Comparison of ENCODE assay signal across 12 cellular contexts in the genomic region with DNA sequence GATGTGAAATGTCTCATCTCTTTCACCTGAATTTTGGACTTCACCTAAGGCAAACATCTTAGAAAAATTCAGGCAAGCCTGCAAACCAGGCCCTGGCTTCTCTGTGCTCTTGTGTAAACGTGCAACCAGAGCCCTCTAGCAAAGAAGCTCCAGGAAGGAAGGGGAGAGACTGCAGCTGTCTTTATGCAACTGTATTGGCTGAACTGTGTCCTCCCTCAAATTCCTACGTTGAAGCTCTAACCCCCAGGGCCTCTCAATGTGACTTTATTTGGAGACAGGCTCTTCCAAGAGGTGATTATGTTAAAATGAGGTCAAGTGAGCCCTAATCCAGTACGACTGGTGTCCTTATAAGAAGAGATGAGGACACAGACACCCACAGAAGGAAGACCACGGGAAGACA.
DNase-seq lines count a peak whose midpoint lies in the region; ATAC-seq and TF ChIP-seq lines count a peak whose summit lies in the region.
"Had no signal": no experiment of that assay in that cellular context is flagged by ENCODE, and none has a peak within 500 bp of the region (broad histone marks: within the 10 kb centered on the region; RNA-seq: fewer than 3 reads in every experiment).

No MANE protein-coding gene starts in this region.

- DNase-seq in activated naive CD8-positive, alpha-beta T cell treated with anti-CD3 and anti-CD28 coated beads, Interleukin-2, amount 50 U/mL, for 24 hours = no peak
- DNase-seq in central memory CD8-positive, alpha-beta T cell (ENCODE audit: low spot score in 2 of 2) = no peak
- no peak for DNase-seq in mesothelial cell of epicardium (ENCODE audit: low spot score in 2 of 2, unreplicated experiment in 2 of 2)
- no peak for DNase-seq in type B pancreatic cell (ENCODE audit: extremely low spot score, unreplicated experiment)
- DNase-seq in stimulated activated naive CD8-positive, alpha-beta T cell treated with anti-CD3 and anti-CD28 coated beads, Interleukin-15, amount 100 ng/mL, for 72 hours = no peak
- DNase-seq: H7, hypothalamus, NCI-H774 had no signal

- H3K4me1 Mint-ChIP-seq in activated naive CD8-positive, alpha-beta T cell (ENCODE audit: low read depth) = peaks cover 60% of the 10 kb centered on the region
- peaks cover 51% of the 10 kb centered on the region for H3K4me1 Mint-ChIP-seq in activated naive CD8-positive, alpha-beta T cell treated with anti-CD3 and anti-CD28 coated beads, Interleukin-2, amount 50 U/mL, for 24 hours
- H3K4me1 Mint-ChIP-seq in central memory CD8-positive, alpha-beta T cell = peaks cover 58% of the 10 kb centered on the region
- H3K4me1 Mint-ChIP-seq in mesothelial cell of epicardium (peaks cover 74% of the 10 kb centered on the region), type B pancreatic cell (ENCODE audit: unreplicated experiment) (peaks cover 64% of the 10 kb centered on the region)
- peaks cover 78% of the 10 kb centered on the region for H3K4me1 Mint-ChIP-seq in stimulated activated naive CD8-positive, alpha-beta T cell treated with anti-CD3 and anti-CD28 coated beads, Interleukin-15, amount 100 ng/mL, for 72 hours

- H3K9me3 Mint-ChIP-seq in activated naive CD8-positive, alpha-beta T cell (ENCODE audit: low read depth) = no peaks in the 10 kb centered on the region
- no peaks in the 10 kb centered on the region for H3K9me3 Mint-ChIP-seq in activated naive CD8-positive, alpha-beta T cell treated with anti-CD3 and anti-CD28 coated beads, Interleukin-2, amount 50 U/mL, for 24 hours
- no peaks in the 10 kb centered on the region for H3K9me3 Mint-ChIP-seq in central memory CD8-positive, alpha-beta T cell
- H3K9me3 Mint-ChIP-seq in mesothelial cell of epicardium (no peaks in the 10 kb centered on the region), type B pancreatic cell (no peaks in the 10 kb centered on the region)
- H3K9me3 Mint-ChIP-seq in stimulated activated naive CD8-positive, alpha-beta T cell treated with anti-CD3 and anti-CD28 coated beads, Interleukin-15, amount 100 ng/mL, for 72 hours = no peaks in the 10 kb centered on the region

- TF ChIP-seq CTCF in mesothelial cell of epicardium (IDR thresholded peaks at IDR 0.05; ENCODE audit: unreplicated experiment) = no peak
- no peak for TF ChIP-seq CTCF in type B pancreatic cell (conservative IDR thresholded peaks at IDR 0.05)

- no peak for ATAC-seq in activated naive CD8-positive, alpha-beta T cell treated with anti-CD3 and anti-CD28 coated beads, Interleukin-2, amount 50 U/mL, for 24 hours
- ATAC-seq in central memory CD8-positive, alpha-beta T cell (replicated peaks; ENCODE audit: extremely low read depth, poor library complexity, severe bottlenecking) = no peak
- ATAC-seq in HG03342 (IDR thresholded peaks at IDR 0.05; ENCODE audit: unreplicated experiment) (no peak), GM19328 (IDR thresholded peaks at IDR 0.05; ENCODE audit: unreplicated experiment) (no peak)
- ATAC-seq in stimulated activated naive CD8-positive, alpha-beta T cell treated with anti-CD3 and anti-CD28 coated beads, Interleukin-15, amount 100 ng/mL, for 72 hours = no peak
- ATAC-seq: activated CD4-positive, CD25-positive, alpha-beta regulatory T cell treated with anti-CD3 and anti-CD28 coated beads, Interleukin-2, amount 50 U/mL, for 24 hours had no signal

- peak overlapping the region; percentile 34 for H3K27ac Mint-ChIP-seq in activated naive CD8-positive, alpha-beta T cell
- H3K27ac Mint-ChIP-seq in activated naive CD8-positive, alpha-beta T cell treated with anti-CD3 and anti-CD28 coated beads, Interleukin-2, amount 50 U/mL, for 24 hours = no peak overlapping the region
- H3K27ac Mint-ChIP-seq in central memory CD8-positive, alpha-beta T cell (ENCODE audit: low read depth) = peak overlapping the region; percentile 50
- peak overlapping the region; percentile 94 for H3K27ac Mint-ChIP-seq in mesothelial cell of epicardium
- peak overlapping the region; percentile 69 for H3K27ac Mint-ChIP-seq in type B pancreatic cell
- peak overlapping the region in 1 of 2 donors; percentile 47 for H3K27ac Mint-ChIP-seq in stimulated activated naive CD8-positive, alpha-beta T cell treated with anti-CD3 and anti-CD28 coated beads, Interleukin-15, amount 100 ng/mL, for 72 hours

- H3K27me3 Mint-ChIP-seq in activated naive CD8-positive, alpha-beta T cell = no peaks in the 10 kb centered on the region
- no peaks in the 10 kb centered on the region for H3K27me3 Mint-ChIP-seq in activated naive CD8-positive, alpha-beta T cell treated with anti-CD3 and anti-CD28 coated beads, Interleukin-2, amount 50 U/mL, for 24 hours
- no peaks in the 10 kb centered on the region for H3K27me3 Mint-ChIP-seq in central memory CD8-positive, alpha-beta T cell
- H3K27me3 Mint-ChIP-seq in mesothelial cell of epicardium (ENCODE audit: low read depth) = no peaks in the 10 kb centered on the region
- H3K27me3 Mint-ChIP-seq in type B pancreatic cell = no peaks in the 10 kb centered on the region
- no peaks in the 10 kb centered on the region for H3K27me3 Mint-ChIP-seq in stimulated activated naive CD8-positive, alpha-beta T cell treated with anti-CD3 and anti-CD28 coated beads, Interleukin-15, amount 100 ng/mL, for 72 hours

- H3K36me3 Mint-ChIP-seq in activated naive CD8-positive, alpha-beta T cell = peaks cover 6% of the 10 kb centered on the region
- H3K36me3 Mint-ChIP-seq in activated naive CD8-positive, alpha-beta T cell treated with anti-CD3 and anti-CD28 coated beads, Interleukin-2, amount 50 U/mL, for 24 hours (ENCODE audit: low read depth) = peaks cover 3% of the 10 kb centered on the region
- H3K36me3 Mint-ChIP-seq in central memory CD8-positive, alpha-beta T cell (ENCODE audit: insufficient read depth) = peaks cover 19% of the 10 kb centered on the region
- H3K36me3 Mint-ChIP-seq in mesothelial cell of epicardium (peaks cover 3% of the 10 kb centered on the region), type B pancreatic cell (peaks cover 29% of the 10 kb centered on the region)

- no peak overlapping the region for H3K4me3 Mint-ChIP-seq in activated naive CD8-positive, alpha-beta T cell
- no peak overlapping the region for H3K4me3 Mint-ChIP-seq in activated naive CD8-positive, alpha-beta T cell treated with anti-CD3 and anti-CD28 coated beads, Interleukin-2, amount 50 U/mL, for 24 hours
- H3K4me3 Mint-ChIP-seq in central memory CD8-positive, alpha-beta T cell = no peak overlapping the region
- no peak overlapping the region for H3K4me3 Mint-ChIP-seq in mesothelial cell of epicardium
- no peak overlapping the region for H3K4me3 Mint-ChIP-seq in type B pancreatic cell
- no peak overlapping the region for H3K4me3 Mint-ChIP-seq in stimulated activated naive CD8-positive, alpha-beta T cell treated with anti-CD3 and anti-CD28 coated beads, Interleukin-15, amount 100 ng/mL, for 72 hours
